ENCODE assay signal across 1 cellular context in genomic region chr1:165836664-165837482, GRCh38.
TF ChIP-seq lines count a peak whose summit lies in the region.

No MANE protein-coding gene starts in this region.

TF ChIP-seq in GM12878, 131 proteins besides CTCF, POLR2A, EP300 and RAD21:
- TF ChIP-seq SKIL (IDR thresholded peaks at IDR 0.05; ENCODE audit: low read depth, poor library complexity, severe bottlenecking) (no peak), ZNF622 (IDR thresholded peaks at IDR 0.05) (no peak), BCL11A (IDR thresholded peaks at IDR 0.05; ENCODE audit: low read depth, low read length) (no peak), ZNF207 (IDR thresholded peaks at IDR 0.05; ENCODE audit: borderline replicate concordance) (no peak), LARP7 (IDR thresholded peaks at IDR 0.05) (no peak), SRF (IDR thresholded peaks at IDR 0.05; ENCODE audit: low read depth in 2 of 2, low read length in 2 of 2) (no peak), NR2F1 (conservative IDR thresholded peaks at IDR 0.05) (no peak), GATAD2B (conservative IDR thresholded peaks at IDR 0.05; ENCODE audit: low read depth) (no peak), CREB1 (IDR thresholded peaks at IDR 0.05; ENCODE audit: low read depth) (no peak), YY1 (IDR thresholded peaks at IDR 0.05; ENCODE audit: low read depth, low read length) (no peak), PAX8 (IDR thresholded peaks at IDR 0.05) (no peak), GABPA (IDR thresholded peaks at IDR 0.05; ENCODE audit: low read depth) (no peak), USF1 (IDR thresholded peaks at IDR 0.05; ENCODE audit: borderline replicate concordance, extremely low read length, insufficient read depth, low read depth, low read length) (no peak), NBN (IDR thresholded peaks at IDR 0.05) (no peak)
